1 cellular context compared by ENCODE assay signal in genomic region chr11:236774-237767, GRCh38.
TF ChIP-seq lines count a peak whose summit lies in the region.

Gene PSMD13 (plus strand): TSS chr11:236976. CDS start chr11:237050, 74 bp downstream.

TF ChIP-seq in HepG2, 621 proteins besides CTCF, POLR2A, EP300 and RAD21 (continued from another document and continues in another):
- 0 out of 2 replicates have a peak, but pooled peaks have one; percentile 34 for TF ChIP-seq REL (CRISPR knock-in tag; conservative IDR thresholded peaks at IDR 0.05)
- peak; percentile 93 for TF ChIP-seq GABPA (IDR thresholded peaks at IDR 0.05; ENCODE audit: low read depth, low read length)
- TF ChIP-seq GABPA (CRISPR knock-in tag; IDR thresholded peaks at IDR 0.05; ENCODE audit: low read depth), result peak; percentile 88
- TF ChIP-seq, protein P1, sequence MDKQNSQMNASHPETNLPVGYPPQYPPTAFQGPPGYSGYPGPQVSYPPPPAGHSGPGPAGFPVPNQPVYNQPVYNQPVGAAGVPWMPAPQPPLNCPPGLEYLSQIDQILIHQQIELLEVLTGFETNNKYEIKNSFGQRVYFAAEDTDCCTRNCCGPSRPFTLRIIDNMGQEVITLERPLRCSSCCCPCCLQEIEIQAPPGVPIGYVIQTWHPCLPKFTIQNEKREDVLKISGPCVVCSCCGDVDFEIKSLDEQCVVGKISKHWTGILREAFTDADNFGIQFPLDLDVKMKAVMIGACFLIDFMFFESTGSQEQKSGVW (CRISPR knock-in tag; IDR thresholded peaks at IDR 0.05; ENCODE audit: borderline replicate concordance), result no peak
- peak; percentile 41; the same call in 1 of the 2 replicates for TF ChIP-seq PHF21A (CRISPR knock-in tag; IDR thresholded peaks at IDR 0.05)
- peak; percentile 71; the same call in 1 of the 2 replicates for TF ChIP-seq TAF1 (CRISPR knock-in tag; IDR thresholded peaks at IDR 0.05)
- TF ChIP-seq POLR2AphosphoS2 (IDR thresholded peaks at IDR 0.05; ENCODE audit: low read depth, low read length), result no peak
- no peak for TF ChIP-seq JDP2 (CRISPR knock-in tag; IDR thresholded peaks at IDR 0.05; ENCODE audit: borderline replicate concordance)
- peak; percentile 44; the same call in 1 of the 2 replicates for TF ChIP-seq ZNF891 (CRISPR knock-in tag; IDR thresholded peaks at IDR 0.05)
- no peak for TF ChIP-seq NBN (conservative IDR thresholded peaks at IDR 0.05)
- no peak for TF ChIP-seq REST (IDR thresholded peaks at IDR 0.05; ENCODE audit: borderline replicate concordance in 1 of 2, low read depth in 1 of 2, low read length in 2 of 2)
- no peak for TF ChIP-seq ZNF441 (CRISPR knock-in tag; IDR thresholded peaks at IDR 0.05; ENCODE audit: borderline replicate concordance)
- peak; percentile 81 for TF ChIP-seq ETV5 (CRISPR knock-in tag; IDR thresholded peaks at IDR 0.05; ENCODE audit: borderline replicate concordance)
- TF ChIP-seq DR1 (CRISPR knock-in tag; IDR thresholded peaks at IDR 0.05), result no peak
- 0 out of 2 replicates have a peak, but pooled peaks have one; percentile 22 for TF ChIP-seq ZSCAN29 (CRISPR knock-in tag; conservative IDR thresholded peaks at IDR 0.05)
- TF ChIP-seq SCMH1 (CRISPR knock-in tag; IDR thresholded peaks at IDR 0.05; ENCODE audit: borderline replicate concordance), result no peak
- TF ChIP-seq FOXO1 (CRISPR knock-in tag; IDR thresholded peaks at IDR 0.05), result no peak
- TF ChIP-seq, protein P2, sequence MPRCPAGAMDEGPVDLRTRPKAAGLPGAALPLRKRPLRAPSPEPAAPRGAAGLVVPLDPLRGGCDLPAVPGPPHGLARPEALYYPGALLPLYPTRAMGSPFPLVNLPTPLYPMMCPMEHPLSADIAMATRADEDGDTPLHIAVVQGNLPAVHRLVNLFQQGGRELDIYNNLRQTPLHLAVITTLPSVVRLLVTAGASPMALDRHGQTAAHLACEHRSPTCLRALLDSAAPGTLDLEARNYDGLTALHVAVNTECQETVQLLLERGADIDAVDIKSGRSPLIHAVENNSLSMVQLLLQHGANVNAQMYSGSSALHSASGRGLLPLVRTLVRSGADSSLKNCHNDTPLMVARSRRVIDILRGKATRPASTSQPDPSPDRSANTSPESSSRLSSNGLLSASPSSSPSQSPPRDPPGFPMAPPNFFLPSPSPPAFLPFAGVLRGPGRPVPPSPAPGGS (CRISPR knock-in tag; IDR thresholded peaks at IDR 0.05), result 0 out of 2 replicates have a peak, but pooled peaks have one; percentile 69
- peak; percentile 68; the same call in 1 of the 2 replicates for TF ChIP-seq ZNF598 (CRISPR knock-in tag; IDR thresholded peaks at IDR 0.05; ENCODE audit: borderline replicate concordance)
- no peak for TF ChIP-seq HNRNPH1 (optimal IDR thresholded peaks at IDR 0.05; ENCODE audit: low read depth, low read length)
- TF ChIP-seq RARA (CRISPR knock-in tag; IDR thresholded peaks at IDR 0.05), result no peak; the same call in 1 of the 2 replicates
- TF ChIP-seq, protein P3, sequence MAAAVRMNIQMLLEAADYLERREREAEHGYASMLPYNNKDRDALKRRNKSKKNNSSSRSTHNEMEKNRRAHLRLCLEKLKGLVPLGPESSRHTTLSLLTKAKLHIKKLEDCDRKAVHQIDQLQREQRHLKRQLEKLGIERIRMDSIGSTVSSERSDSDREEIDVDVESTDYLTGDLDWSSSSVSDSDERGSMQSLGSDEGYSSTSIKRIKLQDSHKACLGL (CRISPR knock-in tag; IDR thresholded peaks at IDR 0.05), result 0 out of 2 replicates have a peak, but pooled peaks have one; percentile 70
- TF ChIP-seq, protein P4, sequence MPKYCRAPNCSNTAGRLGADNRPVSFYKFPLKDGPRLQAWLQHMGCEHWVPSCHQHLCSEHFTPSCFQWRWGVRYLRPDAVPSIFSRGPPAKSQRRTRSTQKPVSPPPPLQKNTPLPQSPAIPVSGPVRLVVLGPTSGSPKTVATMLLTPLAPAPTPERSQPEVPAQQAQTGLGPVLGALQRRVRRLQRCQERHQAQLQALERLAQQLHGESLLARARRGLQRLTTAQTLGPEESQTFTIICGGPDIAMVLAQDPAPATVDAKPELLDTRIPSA (CRISPR knock-in tag; IDR thresholded peaks at IDR 0.05; ENCODE audit: borderline replicate concordance), result no peak; the same call in 1 of the 2 replicates
- peak; percentile 96; the same call in 1 of the 2 replicates for TF ChIP-seq NFE2L1 (CRISPR knock-in tag; IDR thresholded peaks at IDR 0.05; ENCODE audit: borderline replicate concordance)
- no peak for TF ChIP-seq RERE (CRISPR knock-in tag; IDR thresholded peaks at IDR 0.05; ENCODE audit: low read depth)
- TF ChIP-seq, protein P5, sequence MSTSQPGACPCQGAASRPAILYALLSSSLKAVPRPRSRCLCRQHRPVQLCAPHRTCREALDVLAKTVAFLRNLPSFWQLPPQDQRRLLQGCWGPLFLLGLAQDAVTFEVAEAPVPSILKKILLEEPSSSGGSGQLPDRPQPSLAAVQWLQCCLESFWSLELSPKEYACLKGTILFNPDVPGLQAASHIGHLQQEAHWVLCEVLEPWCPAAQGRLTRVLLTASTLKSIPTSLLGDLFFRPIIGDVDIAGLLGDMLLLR (CRISPR knock-in tag; IDR thresholded peaks at IDR 0.05), result no peak; the same call in 1 of the 2 replicates
- 0 out of 2 replicates have a peak, but pooled peaks have one; percentile 37 for TF ChIP-seq ZBTB42 (CRISPR knock-in tag; IDR thresholded peaks at IDR 0.05)
- TF ChIP-seq ZFP36 (IDR thresholded peaks at IDR 0.05; ENCODE audit: borderline replicate concordance, low read depth, low read length, partially characterized antibody), result no peak
- peak; percentile 82; the same call in 1 of the 2 replicates for TF ChIP-seq ZFP37 (CRISPR knock-in tag; IDR thresholded peaks at IDR 0.05; ENCODE audit: borderline replicate concordance)
- TF ChIP-seq GATAD2A (CRISPR knock-in tag; IDR thresholded peaks at IDR 0.05), result peak; percentile 47
- TF ChIP-seq TCF12 (IDR thresholded peaks at IDR 0.05), result no peak
- no peak for TF ChIP-seq TCF12 (CRISPR knock-in tag; IDR thresholded peaks at IDR 0.05)
- TF ChIP-seq, protein P6, sequence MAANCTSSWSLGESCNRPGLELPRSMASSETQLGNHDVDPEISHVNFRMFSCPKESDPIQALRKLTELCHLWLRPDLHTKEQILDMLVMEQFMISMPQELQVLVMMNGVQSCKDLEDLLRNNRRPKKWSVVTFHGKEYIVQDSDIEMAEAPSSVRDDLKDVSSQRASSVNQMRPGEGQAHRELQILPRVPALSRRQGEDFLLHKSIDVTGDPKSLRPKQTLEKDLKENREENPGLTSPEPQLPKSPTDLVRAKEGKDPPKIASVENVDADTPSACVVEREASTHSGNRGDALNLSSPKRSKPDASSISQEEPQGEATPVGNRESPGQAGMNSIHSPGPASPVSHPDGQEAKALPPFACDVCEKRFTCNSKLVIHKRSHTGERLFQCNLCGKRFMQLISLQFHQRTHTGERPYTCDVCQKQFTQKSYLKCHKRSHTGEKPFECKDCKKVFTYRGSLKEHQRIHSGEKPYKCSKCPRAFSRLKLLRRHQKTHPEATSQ (CRISPR knock-in tag; IDR thresholded peaks at IDR 0.05; ENCODE audit: borderline replicate concordance), result no peak
- TF ChIP-seq ZFY (CRISPR knock-in tag; IDR thresholded peaks at IDR 0.05), result peak; percentile 78
- TF ChIP-seq SMC3 (IDR thresholded peaks at IDR 0.05; ENCODE audit: low read length), result no peak
- peak; percentile 88 for TF ChIP-seq KMT2A (CRISPR knock-in tag; IDR thresholded peaks at IDR 0.05)
- no peak for TF ChIP-seq ZNF101 (CRISPR knock-in tag; IDR thresholded peaks at IDR 0.05; ENCODE audit: borderline replicate concordance, low read depth)
- peak; percentile 34; the same call in 1 of the 2 replicates for TF ChIP-seq ZNF691 (CRISPR knock-in tag; IDR thresholded peaks at IDR 0.05; ENCODE audit: borderline replicate concordance, low read depth)
- TF ChIP-seq MAFF (IDR thresholded peaks at IDR 0.05; ENCODE audit: low read depth, low read length), result no peak
- TF ChIP-seq, protein P7, sequence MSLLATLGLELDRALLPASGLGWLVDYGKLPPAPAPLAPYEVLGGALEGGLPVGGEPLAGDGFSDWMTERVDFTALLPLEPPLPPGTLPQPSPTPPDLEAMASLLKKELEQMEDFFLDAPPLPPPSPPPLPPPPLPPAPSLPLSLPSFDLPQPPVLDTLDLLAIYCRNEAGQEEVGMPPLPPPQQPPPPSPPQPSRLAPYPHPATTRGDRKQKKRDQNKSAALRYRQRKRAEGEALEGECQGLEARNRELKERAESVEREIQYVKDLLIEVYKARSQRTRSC (CRISPR knock-in tag; IDR thresholded peaks at IDR 0.05; ENCODE audit: low read depth), result no peak
- TF ChIP-seq ZSCAN20 (CRISPR knock-in tag; IDR thresholded peaks at IDR 0.05; ENCODE audit: borderline replicate concordance), result peak; percentile 83; the same call in 1 of the 2 replicates
- TF ChIP-seq FOXO4 (CRISPR knock-in tag; conservative IDR thresholded peaks at IDR 0.05), result no peak
- TF ChIP-seq ZNF335 (CRISPR knock-in tag; IDR thresholded peaks at IDR 0.05), result no peak
- no peak; the same call in 1 of the 2 replicates for TF ChIP-seq GPN1 (CRISPR knock-in tag; IDR thresholded peaks at IDR 0.05; ENCODE audit: borderline replicate concordance)
- TF ChIP-seq ZNF121 (CRISPR knock-in tag; IDR thresholded peaks at IDR 0.05), result no peak
